ENCODE assay signal across 1 cellular context in the genomic region with DNA sequence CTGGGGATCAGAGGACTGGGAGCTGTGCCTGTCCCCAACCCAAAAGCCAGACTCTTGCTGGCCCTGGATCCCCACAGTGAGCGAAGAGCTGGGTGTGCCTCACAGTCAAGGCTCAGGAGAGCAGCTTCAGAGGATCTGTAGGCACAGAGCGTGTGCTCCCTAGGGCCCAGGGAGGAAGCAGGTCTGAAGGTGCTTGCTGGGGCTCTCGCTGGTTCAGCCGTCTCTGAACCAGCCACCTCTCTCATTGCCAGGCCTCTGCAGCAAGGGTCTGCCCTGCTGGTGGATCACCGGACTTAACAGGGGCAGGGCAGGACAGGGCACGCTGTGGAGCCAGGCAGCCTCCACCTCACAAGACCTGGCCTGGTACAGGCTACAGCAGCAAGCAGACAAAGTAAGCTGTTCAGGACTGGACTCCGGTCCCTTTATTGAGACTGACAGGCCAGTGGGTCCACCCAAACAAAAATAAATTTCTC.
TF ChIP-seq lines count a peak whose summit lies in the region.

No MANE protein-coding gene starts in this region.

TF ChIP-seq in K562, 482 proteins besides CTCF, POLR2A, EP300 and RAD21:
- TF ChIP-seq ZNF644 (tag; IDR thresholded peaks at IDR 0.05; ENCODE audit: low read depth) = no peak
- TF ChIP-seq, protein P1, sequence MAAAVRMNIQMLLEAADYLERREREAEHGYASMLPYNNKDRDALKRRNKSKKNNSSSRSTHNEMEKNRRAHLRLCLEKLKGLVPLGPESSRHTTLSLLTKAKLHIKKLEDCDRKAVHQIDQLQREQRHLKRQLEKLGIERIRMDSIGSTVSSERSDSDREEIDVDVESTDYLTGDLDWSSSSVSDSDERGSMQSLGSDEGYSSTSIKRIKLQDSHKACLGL (CRISPR knock-in tag; IDR thresholded peaks at IDR 0.05; ENCODE audit: borderline replicate concordance, poor library complexity, severe bottlenecking) = no peak
- no peak for TF ChIP-seq RBM14 (IDR thresholded peaks at IDR 0.05; ENCODE audit: borderline replicate concordance, insufficient read depth, low read depth, low read length)
- TF ChIP-seq ZSCAN32 (CRISPR knock-in tag; IDR thresholded peaks at IDR 0.05) = no peak
- TF ChIP-seq ARNT (IDR thresholded peaks at IDR 0.05) = no peak
- TF ChIP-seq POLR2AphosphoS5 (IDR thresholded peaks at IDR 0.05; ENCODE audit: control insufficient read depth, insufficient read depth, low read depth, low read length) = 0 out of 2 replicates have a peak, but pooled peaks have one; percentile 23
- no peak for TF ChIP-seq NFE2L1 (tag; IDR thresholded peaks at IDR 0.05; ENCODE audit: borderline replicate concordance, low read depth)
- no peak for TF ChIP-seq ZNF224 (CRISPR knock-in tag; IDR thresholded peaks at IDR 0.05)
- TF ChIP-seq RBM22 (IDR thresholded peaks at IDR 0.05; ENCODE audit: low read depth, low read length, poor library complexity, severe bottlenecking) = peak; percentile 18
- TF ChIP-seq SUPT5H (IDR thresholded peaks at IDR 0.05) = peak; percentile 46; the same call in 1 of the 2 replicates
- TF ChIP-seq, protein P2, sequence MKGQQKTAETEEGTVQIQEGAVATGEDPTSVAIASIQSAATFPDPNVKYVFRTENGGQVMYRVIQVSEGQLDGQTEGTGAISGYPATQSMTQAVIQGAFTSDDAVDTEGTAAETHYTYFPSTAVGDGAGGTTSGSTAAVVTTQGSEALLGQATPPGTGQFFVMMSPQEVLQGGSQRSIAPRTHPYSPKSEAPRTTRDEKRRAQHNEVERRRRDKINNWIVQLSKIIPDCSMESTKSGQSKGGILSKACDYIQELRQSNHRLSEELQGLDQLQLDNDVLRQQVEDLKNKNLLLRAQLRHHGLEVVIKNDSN (CRISPR knock-in tag; IDR thresholded peaks at IDR 0.05) = no peak
